ENCODE assay signal across 1 cellular context in genomic region chr7:156616269-156617202, GRCh38.
A peak's percentile ranks its signal among the peaks of the same experiment; 100 is the strongest.
TF ChIP-seq lines count a peak whose summit lies in the region.

No MANE protein-coding gene starts in this region.

TF ChIP-seq in HepG2, 621 proteins besides CTCF, POLR2A, EP300 and RAD21 (continued from another document and continues in another):
- TF ChIP-seq ZNF792 (CRISPR knock-in tag; IDR thresholded peaks at IDR 0.05) (0 out of 2 replicates have a peak, but pooled peaks have one; percentile 14), KAT2B (IDR thresholded peaks at IDR 0.05; ENCODE audit: borderline replicate concordance, low read depth, low read length) (no peak), ZNF292 (CRISPR knock-in tag; IDR thresholded peaks at IDR 0.05; ENCODE audit: borderline replicate concordance, low read depth) (no peak), BHLHE40 (IDR thresholded peaks at IDR 0.05; ENCODE audit: low read length) (no peak), ZNF225 (CRISPR knock-in tag; IDR thresholded peaks at IDR 0.05) (no peak), ZBTB1 (CRISPR knock-in tag; IDR thresholded peaks at IDR 0.05; ENCODE audit: borderline replicate concordance) (no peak), ZNF788 (CRISPR knock-in tag; IDR thresholded peaks at IDR 0.05; ENCODE audit: borderline replicate concordance) (no peak; the same call in 1 of the 2 replicates), GPBP1L1 (CRISPR knock-in tag; IDR thresholded peaks at IDR 0.05) (no peak), CCDC6 (CRISPR knock-in tag; IDR thresholded peaks at IDR 0.05) (no peak), ZNF83 (CRISPR knock-in tag; IDR thresholded peaks at IDR 0.05; ENCODE audit: borderline replicate concordance) (no peak), ZNF777 (CRISPR knock-in tag; IDR thresholded peaks at IDR 0.05) (no peak), ZNF687 (CRISPR knock-in tag; IDR thresholded peaks at IDR 0.05) (peak; percentile 87), ZFP1 (CRISPR knock-in tag; IDR thresholded peaks at IDR 0.05) (no peak), U2AF2 (IDR thresholded peaks at IDR 0.05; ENCODE audit: low read depth, low read length) (no peak), ZNF253 (CRISPR knock-in tag; IDR thresholded peaks at IDR 0.05; ENCODE audit: borderline replicate concordance) (no peak), ARNTL (CRISPR knock-in tag; IDR thresholded peaks at IDR 0.05) (no peak), YEATS4 (CRISPR knock-in tag; IDR thresholded peaks at IDR 0.05; ENCODE audit: borderline replicate concordance) (peak; percentile 26; the same call in 1 of the 2 replicates), ZFP36L2 (CRISPR knock-in tag; IDR thresholded peaks at IDR 0.05) (no peak), ZNF672 (CRISPR knock-in tag; IDR thresholded peaks at IDR 0.05) (no peak), IKZF4 (CRISPR knock-in tag; IDR thresholded peaks at IDR 0.05; ENCODE audit: borderline replicate concordance, low read depth, not compliant biosample characterization) (no peak), SNAI1 (CRISPR knock-in tag; IDR thresholded peaks at IDR 0.05; ENCODE audit: borderline replicate concordance) (no peak), MXD1 (CRISPR knock-in tag; IDR thresholded peaks at IDR 0.05) (0 out of 2 replicates have a peak, but pooled peaks have one; percentile 36), ZBTB44 (CRISPR knock-in tag; IDR thresholded peaks at IDR 0.05) (no peak), NKX3-1 (CRISPR knock-in tag; IDR thresholded peaks at IDR 0.05) (no peak), SPEN (CRISPR knock-in tag; IDR thresholded peaks at IDR 0.05; ENCODE audit: low read depth) (no peak), ZNF34 (CRISPR knock-in tag; IDR thresholded peaks at IDR 0.05; ENCODE audit: borderline replicate concordance) (no peak), TSC22D2 (CRISPR knock-in tag; IDR thresholded peaks at IDR 0.05; ENCODE audit: borderline replicate concordance) (no peak), WIZ (CRISPR knock-in tag; IDR thresholded peaks at IDR 0.05) (no peak), ZSCAN5A (CRISPR knock-in tag; IDR thresholded peaks at IDR 0.05; ENCODE audit: borderline replicate concordance) (0 out of 2 replicates have a peak, but pooled peaks have one; percentile 30), HOXA7 (CRISPR knock-in tag; IDR thresholded peaks at IDR 0.05) (no peak), ZNF12 (CRISPR knock-in tag; IDR thresholded peaks at IDR 0.05) (no peak), ATF1 (CRISPR knock-in tag; IDR thresholded peaks at IDR 0.05) (no peak), LRRFIP1 (CRISPR knock-in tag; conservative IDR thresholded peaks at IDR 0.05) (no peak), HIVEP1 (CRISPR knock-in tag; IDR thresholded peaks at IDR 0.05) (no peak), ARID2 (CRISPR knock-in tag; IDR thresholded peaks at IDR 0.05; ENCODE audit: borderline replicate concordance) (no peak), FOXP1 (IDR thresholded peaks at IDR 0.05) (no peak), FOXP1 (CRISPR knock-in tag; IDR thresholded peaks at IDR 0.05) (no peak), SIN3A (IDR thresholded peaks at IDR 0.05; ENCODE audit: borderline replicate concordance, low read depth, low read length) (no peak; the same call in 1 of the 2 replicates), ZNF646 (CRISPR knock-in tag; IDR thresholded peaks at IDR 0.05) (no peak; the same call in 1 of the 2 replicates), AGO2 (optimal IDR thresholded peaks at IDR 0.05; ENCODE audit: low read depth, low read length) (peak; percentile 99), KMT2B (CRISPR knock-in tag; IDR thresholded peaks at IDR 0.05) (no peak; the same call in 1 of the 2 replicates), GATAD1 (CRISPR knock-in tag; IDR thresholded peaks at IDR 0.05) (no peak), ZNF724P (CRISPR knock-in tag; IDR thresholded peaks at IDR 0.05; ENCODE audit: borderline replicate concordance) (peak; percentile 16; the same call in 1 of the 2 replicates), ZFX (CRISPR knock-in tag; IDR thresholded peaks at IDR 0.05; ENCODE audit: low read depth) (peak; percentile 89), REL (CRISPR knock-in tag; conservative IDR thresholded peaks at IDR 0.05) (no peak), HES4 (CRISPR knock-in tag; IDR thresholded peaks at IDR 0.05; ENCODE audit: borderline replicate concordance) (0 out of 2 replicates have a peak, but pooled peaks have one; percentile 54), SNAPC2 (CRISPR knock-in tag; IDR thresholded peaks at IDR 0.05) (no peak), RFX3 (CRISPR knock-in tag; IDR thresholded peaks at IDR 0.05) (no peak), RARG (CRISPR knock-in tag; IDR thresholded peaks at IDR 0.05; ENCODE audit: low read depth) (no peak), IRX3 (CRISPR knock-in tag; IDR thresholded peaks at IDR 0.05; ENCODE audit: borderline replicate concordance, low read depth) (peak; percentile 82; the same call in 1 of the 2 replicates), HNF4G (IDR thresholded peaks at IDR 0.05; ENCODE audit: borderline replicate concordance, low read depth, low read length) (no peak), HNF4G (CRISPR knock-in tag; IDR thresholded peaks at IDR 0.05; ENCODE audit: borderline replicate concordance, low read depth) (no peak), PTBP1 (IDR thresholded peaks at IDR 0.05; ENCODE audit: low read depth, low read length, poor library complexity, severe bottlenecking) (no peak), NRL (CRISPR knock-in tag; IDR thresholded peaks at IDR 0.05; ENCODE audit: borderline replicate concordance) (no peak), KDM5B (CRISPR knock-in tag; IDR thresholded peaks at IDR 0.05; ENCODE audit: borderline replicate concordance) (peak; percentile 81; the same call in 1 of the 2 replicates)
